Comparison of ENCODE assay signal across 8 cellular contexts in the genomic region with DNA sequence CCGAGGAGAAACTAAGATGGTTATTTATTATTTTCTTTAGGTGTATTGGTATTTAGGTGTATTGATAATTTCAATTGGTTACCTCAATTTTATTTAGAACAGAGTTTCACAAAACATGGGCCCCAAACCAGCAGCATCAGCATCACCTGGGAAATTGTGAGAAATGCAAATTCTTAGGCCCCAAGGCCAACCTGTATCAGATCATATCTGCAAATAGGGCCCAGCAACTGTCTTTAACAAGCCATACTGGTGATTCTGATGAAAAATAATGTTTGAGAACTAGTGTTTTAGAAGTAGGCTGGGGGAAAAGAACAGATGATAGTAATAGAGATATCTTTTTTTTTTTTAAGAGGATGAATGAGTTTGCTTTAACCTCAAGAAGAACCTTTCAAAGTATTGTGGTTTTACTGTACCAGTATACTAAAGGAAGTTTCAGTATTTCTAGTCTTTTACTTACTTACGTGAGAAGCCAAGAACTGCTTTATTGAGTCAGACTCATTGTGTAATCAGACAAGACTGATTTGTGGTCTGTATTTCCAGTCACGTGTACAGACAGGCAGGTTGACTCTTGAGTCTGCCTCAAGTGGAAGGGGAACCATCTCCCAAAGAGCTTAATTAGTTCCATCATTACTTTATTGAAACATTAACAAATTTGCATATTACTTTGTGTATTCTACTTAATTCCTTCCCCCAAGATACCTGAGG.
DNase-seq lines count a peak whose midpoint lies in the region; ATAC-seq and TF ChIP-seq lines count a peak whose summit lies in the region.

No MANE protein-coding gene starts in this region.

- H3K4me1 ChIP-seq in Peyer's patch = peaks cover 0 to 3% (median 0%) of the 10 kb centered on the region in 4 donors

- H3K4me3 ChIP-seq in brain microvascular endothelial cell (ENCODE audit: low read depth, low read length) (no peak overlapping the region), Peyer's patch (no peak overlapping the region)

- TF ChIP-seq CTCF in brain microvascular endothelial cell (IDR thresholded peaks at IDR 0.05; ENCODE audit: low read depth, low read length, missing control alignments) (no peak), Peyer's patch (IDR thresholded peaks at IDR 0.05) (no peak)

- DNase-seq in KBM-7 (peak; percentile 28), astrocyte of the hippocampus (ENCODE audit: low read depth, low spot score) (peak; percentile 41), NCI-H2196 (lab: John Stamatoyannopoulos, UW; ENCODE audit: unreplicated experiment) (no peak), brain microvascular endothelial cell (no peak), Peyer's patch (no peak)
- no peak for DNase-seq in stimulated activated CD4-positive, alpha-beta T cell treated with anti-CD3 and anti-CD28 coated beads, Interleukin-2, amount 100 ng/mL, for 48 hours

- ATAC-seq in GM18502 (IDR thresholded peaks at IDR 0.05; ENCODE audit: poor library complexity, unreplicated experiment) = peak; percentile 99
- peak; percentile 83 for ATAC-seq in GM21717 (IDR thresholded peaks at IDR 0.05; ENCODE audit: unreplicated experiment)

- H3K27ac ChIP-seq in brain microvascular endothelial cell = no peak overlapping the region
- peak overlapping the region in 1 of 4 donors; percentile 1 for H3K27ac ChIP-seq in Peyer's patch

- no peak for TF ChIP-seq POLR2A in Peyer's patch (IDR thresholded peaks at IDR 0.05)

- no peaks in the 10 kb centered on the region for H3K9me3 ChIP-seq in Peyer's patch

- in situ Hi-C loops in KBM-7 (cut with MboI; ENCODE audit: low pct_unique_long_range_greater_than_20kb, low sequenced_read_pairs) = no loop called here
- in situ Hi-C loops in brain microvascular endothelial cell (cut with HindIII; ENCODE audit: low pct_ligation_motif_present, low sequenced_read_pairs) = no loop called here

- H3K27me3 ChIP-seq in brain microvascular endothelial cell (replicated peaks) (no peaks in the 10 kb centered on the region), Peyer's patch (no peaks in the 10 kb centered on the region)

- H3K36me3 ChIP-seq in brain microvascular endothelial cell (replicated peaks) (no peaks in the 10 kb centered on the region), Peyer's patch (no peaks in the 10 kb centered on the region)

Comparison
In these comparisons a context has a peak if more than half of its experiments do, and no peak if none do; other contexts are left out.
1. DNase-seq: peak in KBM-7 (single experiment) and astrocyte of the hippocampus (single experiment); none in NCI-H2196 (single experiment), brain microvascular endothelial cell (single experiment), stimulated activated CD4-positive, alpha-beta T cell treated with anti-CD3 and anti-CD28 coated beads, Interleukin-2, amount 100 ng/mL, for 48 hours (0 of 2) and Peyer's patch (0 of 3).